1 cellular context compared by ENCODE assay signal in genomic region chr3:139455855-139456254, GRCh38.
TF ChIP-seq lines count a peak whose summit lies in the region.

No MANE protein-coding gene starts in this region.

TF ChIP-seq in GM23338, 12 proteins besides CTCF, POLR2A, EP300 and RAD21 (continued from another document):
- TF ChIP-seq ZNF462 (CRISPR knock-in tag; IDR thresholded peaks at IDR 0.05), result no peak
